29 cellular contexts compared by ENCODE assay signal in the genomic region with DNA sequence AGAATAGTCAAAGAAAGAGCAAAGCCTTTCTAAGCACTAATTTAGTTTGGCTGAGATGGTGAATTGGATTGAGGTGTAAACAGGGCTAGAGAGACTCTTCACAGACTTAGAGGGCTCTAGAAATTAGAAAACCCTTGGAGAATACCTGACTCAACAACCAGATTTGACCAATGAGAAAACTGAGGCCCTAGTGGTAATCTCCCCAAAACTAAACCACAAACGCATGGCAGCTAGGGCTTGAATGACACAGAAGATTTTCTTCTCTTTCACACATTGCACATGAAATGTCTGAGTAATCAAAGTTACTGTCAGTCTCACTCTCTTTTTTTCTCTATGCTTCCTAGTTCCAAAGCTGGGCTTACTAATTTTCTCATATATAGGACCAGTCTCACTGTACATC.
DNase-seq lines count a peak whose midpoint lies in the region; ATAC-seq, FAIRE-seq and TF ChIP-seq lines count a peak whose summit lies in the region.
"Had no signal": no experiment of that assay in that cellular context is flagged by ENCODE, and none has a peak within 500 bp of the region (broad histone marks: within the 10 kb centered on the region; RNA-seq: fewer than 3 reads in every experiment).

No MANE protein-coding gene starts in this region.

- H2AFZ ChIP-seq in ACC112 (ENCODE audit: low read length, unreplicated experiment) (peak overlapping the region; percentile 34), GM23248 (no peak overlapping the region), keratinocyte (ENCODE audit: control insufficient read depth, low read length) (no peak overlapping the region)
- H2AFZ ChIP-seq: GM23338, hepatocyte had no signal

- H3K4me1 Mint-ChIP-seq in activated T-helper 17 cell treated with anti-CD3 and anti-CD28 coated beads, Interleukin-2, amount 50 U/mL, for 72 hours, result no peaks in the 10 kb centered on the region
- H3K4me1 Mint-ChIP-seq: activated CD8-positive, alpha-beta memory T cell treated with anti-CD3 and anti-CD28 coated beads, Interleukin-2, amount 10 ng/mL, durations not matched to agents 7 days and 5 days; stimulated activated naive B cell treated with anti-CD40 and anti-IgM and Interleukin-4, amounts not matched to agents 10 μg/mL and 1 μg/mL and 100 μg/mL, for 72 hours had no signal

- H3K9me3 ChIP-seq in GM23248 (ENCODE audit: low read depth), result no peaks in the 10 kb centered on the region
- no peaks in the 10 kb centered on the region for H3K9me3 ChIP-seq in keratinocyte (ENCODE audit: control insufficient read depth, low read depth, low read length)
- H3K9me3 ChIP-seq: gastroesophageal sphincter, SJCRH30 had no signal

- in situ Hi-C loops in GM23248 (cut with MboI), result no loop called here

- DNase-seq in GM23248 (peak; percentile 20), keratinocyte (ENCODE audit: low read depth, low spot score) (no peak), NCI-H2196 (lab: John Stamatoyannopoulos, UW; ENCODE audit: unreplicated experiment) (no peak), HTR-8/SVneo (ENCODE audit: insufficient read length, low spot score) (no peak), NCI-H1417 treated with DMSO at 0.1 percent for 48 hours (lab: John Stamatoyannopoulos, UW) (no peak)
- DNase-seq: activated CD4-positive, alpha-beta T cell treated with anti-CD3 and anti-CD28 coated beads, Interleukin-2, amount 10 ng/mL, durations not matched to agents 24 days and 14 days; activated CD8-positive, alpha-beta memory T cell treated with anti-CD3 and anti-CD28 coated beads, Interleukin-2, amount 10 ng/mL, durations not matched to agents 7 days and 5 days; activated naive CD4-positive, alpha-beta T cell; activated T-cell treated with anti-CD3 and anti-CD28 coated beads, Interleukin-2, amount 50 U/mL, for 48 hours; amniotic stem cell; C1 segment of cervical spinal cord; COR-L47; DMS79; GDM1; KG1; left cardiac atrium; MM.1S; NCI-H1417; NCI-H345; NCI-H748 treated with DMSO at 0.1 percent for 48 hours; SJCRH30; stimulated activated naive B cell treated with anti-CD40 and anti-IgM and Interleukin-4, amounts not matched to agents 10 μg/mL and 1 μg/mL and 100 μg/mL, for 72 hours had no signal

- H3K4me3 ChIP-seq in ACC112 (ENCODE audit: low read depth, low read length) (no peak overlapping the region), GM23248 (no peak overlapping the region), keratinocyte (ENCODE audit: control insufficient read depth in 2 of 3, extremely low read depth in 1 of 3, insufficient read depth in 2 of 3, low read depth in 1 of 3, low read length in 3 of 3) (no peak overlapping the region)
- H3K4me3 ChIP-seq: gastroesophageal sphincter, GM23338, hepatocyte, SJCRH30 had no signal

- FAIRE-seq in keratinocyte (lab: Jason Lieb, UNC), result peak; percentile 17
- no peak for FAIRE-seq in HTR-8/SVneo (lab: Jason Lieb, UNC)

- no peak overlapping the region for H3K4me3 Mint-ChIP-seq in activated T-helper 17 cell treated with anti-CD3 and anti-CD28 coated beads, Interleukin-2, amount 50 U/mL, for 72 hours
- H3K4me3 Mint-ChIP-seq: activated CD4-positive, alpha-beta T cell treated with anti-CD3 and anti-CD28 coated beads, Interleukin-2, amount 10 ng/mL, durations not matched to agents 24 days and 14 days; activated CD8-positive, alpha-beta memory T cell treated with anti-CD3 and anti-CD28 coated beads, Interleukin-2, amount 10 ng/mL, durations not matched to agents 7 days and 5 days; GM23338; natural killer cell treated with Interleukin-12 subunit alpha and Interleukin-12 subunit beta and Interleukin-15 and Interleukin-18, amount 100 ng/mL, for 72 hours; stimulated activated naive B cell treated with anti-CD40 and anti-IgM and Interleukin-4, amounts not matched to agents 10 μg/mL and 1 μg/mL and 100 μg/mL, for 72 hours had no signal

- peaks cover 3% of the 10 kb centered on the region for H3K9me3 Mint-ChIP-seq in activated T-helper 17 cell treated with anti-CD3 and anti-CD28 coated beads, Interleukin-2, amount 50 U/mL, for 72 hours
- H3K9me3 Mint-ChIP-seq: GM23338; stimulated activated naive B cell treated with anti-CD40 and anti-IgM and Interleukin-4, amounts not matched to agents 10 μg/mL and 1 μg/mL and 100 μg/mL, for 72 hours had no signal

- H3K9me1 ChIP-seq in keratinocyte (ENCODE audit: control insufficient read depth, extremely low read depth, insufficient read depth, low read length), result no peaks in the 10 kb centered on the region

- H3K9me2 ChIP-seq in GM23248 (ENCODE audit: insufficient read depth), result no peaks in the 10 kb centered on the region; the same call in 1 of the 2 replicates

- H3K27ac Mint-ChIP-seq in activated T-helper 17 cell treated with anti-CD3 and anti-CD28 coated beads, Interleukin-2, amount 50 U/mL, for 72 hours, result no peak overlapping the region
- H3K27ac Mint-ChIP-seq: activated CD4-positive, alpha-beta T cell treated with anti-CD3 and anti-CD28 coated beads, Interleukin-2, amount 10 ng/mL, durations not matched to agents 24 days and 14 days; activated CD8-positive, alpha-beta memory T cell treated with anti-CD3 and anti-CD28 coated beads, Interleukin-2, amount 10 ng/mL, durations not matched to agents 7 days and 5 days; GM23338; natural killer cell treated with Interleukin-12 subunit alpha and Interleukin-12 subunit beta and Interleukin-15 and Interleukin-18, amount 100 ng/mL, for 72 hours; stimulated activated naive B cell treated with anti-CD40 and anti-IgM and Interleukin-4, amounts not matched to agents 10 μg/mL and 1 μg/mL and 100 μg/mL, for 72 hours had no signal

- 86 to 93% methylated on average over 1 of the region's 1 CpG for WGBS in GM23248 (ENCODE audit: low coverage in 1 of 2, low lambda C conversion rate in 2 of 2, missing lambda C conversion rate in 2 of 2), 2 experiments

- H3K36me3 ChIP-seq in ACC112 (ENCODE audit: insufficient read depth, low read length), result no peaks in the 10 kb centered on the region
- H3K36me3 ChIP-seq in GM23248 (ENCODE audit: low read depth), result no peaks in the 10 kb centered on the region
- no peaks in the 10 kb centered on the region for H3K36me3 ChIP-seq in keratinocyte (ENCODE audit: control insufficient read depth in 2 of 2, extremely low read depth in 1 of 2, insufficient read depth in 2 of 2, low read length in 2 of 2)
- H3K36me3 ChIP-seq: gastroesophageal sphincter, SJCRH30 had no signal

- H3K4me1 ChIP-seq in ACC112 (ENCODE audit: control insufficient read depth, insufficient read depth, low read length, unreplicated experiment) (peaks cover 61% of the 10 kb centered on the region), GM23248 (ENCODE audit: insufficient read depth) (peaks cover 73% of the 10 kb centered on the region), keratinocyte (ENCODE audit: control insufficient read depth, extremely low read depth, insufficient read depth, low read length) (peaks cover 30% of the 10 kb centered on the region)
- H3K4me1 ChIP-seq: SJCRH30 had no signal

- no peak for TF ChIP-seq CTCF in keratinocyte (optimal IDR thresholded peaks at IDR 0.05 in 1 of 3, IDR thresholded peaks at IDR 0.05 in 1 of 3, conservative IDR thresholded peaks at IDR 0.05 in 1 of 3; ENCODE audit: extremely low read depth in 1 of 3, insufficient read depth in 2 of 3, low read length in 3 of 3)

- H3K79me2 ChIP-seq in ACC112 (ENCODE audit: control insufficient read depth, insufficient read depth, low read length, unreplicated experiment) (no peaks in the 10 kb centered on the region), GM23248 (ENCODE audit: insufficient read depth) (no peaks in the 10 kb centered on the region), keratinocyte (ENCODE audit: control insufficient read depth, insufficient read depth, low read length) (no peaks in the 10 kb centered on the region)
- H3K79me2 ChIP-seq: hepatocyte had no signal

- no peaks in the 10 kb centered on the region for H3K36me3 Mint-ChIP-seq in activated T-helper 17 cell treated with anti-CD3 and anti-CD28 coated beads, Interleukin-2, amount 50 U/mL, for 72 hours (ENCODE audit: low read depth)
- H3K36me3 Mint-ChIP-seq: activated CD8-positive, alpha-beta memory T cell treated with anti-CD3 and anti-CD28 coated beads, Interleukin-2, amount 10 ng/mL, durations not matched to agents 7 days and 5 days; natural killer cell treated with Interleukin-12 subunit alpha and Interleukin-12 subunit beta and Interleukin-15 and Interleukin-18, amount 100 ng/mL, for 72 hours; stimulated activated naive B cell treated with anti-CD40 and anti-IgM and Interleukin-4, amounts not matched to agents 10 μg/mL and 1 μg/mL and 100 μg/mL, for 72 hours had no signal

- H4K20me1 ChIP-seq in GM23248 (ENCODE audit: insufficient read depth), result no peaks in the 10 kb centered on the region
- no peaks in the 10 kb centered on the region for H4K20me1 ChIP-seq in keratinocyte (ENCODE audit: control insufficient read depth, extremely low read depth, insufficient read depth, low read length)

- peaks cover 66% of the 10 kb centered on the region for H3F3A ChIP-seq in GM23248 (ENCODE audit: insufficient read depth)

- ATAC-seq in activated T-helper 17 cell treated with anti-CD3 and anti-CD28 coated beads, Interleukin-2, amount 50 U/mL, for 72 hours (replicated peaks), result peak; percentile 59
- no peak for ATAC-seq in GM19023 (IDR thresholded peaks at IDR 0.05; ENCODE audit: unreplicated experiment)
- ATAC-seq: activated CD8-positive, alpha-beta memory T cell treated with anti-CD3 and anti-CD28 coated beads, Interleukin-2, amount 10 ng/mL, durations not matched to agents 7 days and 5 days; gastroesophageal sphincter; GM23338; left cardiac atrium; natural killer cell treated with Interleukin-12 subunit alpha and Interleukin-12 subunit beta and Interleukin-15 and Interleukin-18, amount 100 ng/mL, for 72 hours; stimulated activated naive B cell treated with anti-CD40 and anti-IgM and Interleukin-4, amounts not matched to agents 10 μg/mL and 1 μg/mL and 100 μg/mL, for 72 hours had no signal

- peak overlapping the region; percentile 94 for H3K27ac ChIP-seq in ACC112 (ENCODE audit: low read depth, low read length)
- H3K27ac ChIP-seq in GM23248, result peak overlapping the region; percentile 80
- H3K27ac ChIP-seq in keratinocyte (ENCODE audit: control insufficient read depth, insufficient read depth, low read length), result no peak overlapping the region
- H3K27ac ChIP-seq: hepatocyte, SJCRH30 had no signal

- H3K27me3 ChIP-seq in ACC112 (ENCODE audit: insufficient read depth, low read length), result no peaks in the 10 kb centered on the region
- no peaks in the 10 kb centered on the region for H3K27me3 ChIP-seq in GM23248 (replicated peaks; ENCODE audit: insufficient read depth)
- H3K27me3 ChIP-seq in keratinocyte (ENCODE audit: control insufficient read depth, extremely low read depth, insufficient read depth, low read length), result no peaks in the 10 kb centered on the region
- H3K27me3 ChIP-seq: gastroesophageal sphincter, hepatocyte, SJCRH30 had no signal

- peaks cover 23% of the 10 kb centered on the region for H3K27me3 Mint-ChIP-seq in activated T-helper 17 cell treated with anti-CD3 and anti-CD28 coated beads, Interleukin-2, amount 50 U/mL, for 72 hours
- H3K27me3 Mint-ChIP-seq: activated CD8-positive, alpha-beta memory T cell treated with anti-CD3 and anti-CD28 coated beads, Interleukin-2, amount 10 ng/mL, durations not matched to agents 7 days and 5 days; natural killer cell treated with Interleukin-12 subunit alpha and Interleukin-12 subunit beta and Interleukin-15 and Interleukin-18, amount 100 ng/mL, for 72 hours; stimulated activated naive B cell treated with anti-CD40 and anti-IgM and Interleukin-4, amounts not matched to agents 10 μg/mL and 1 μg/mL and 100 μg/mL, for 72 hours had no signal

- H3K4me2 ChIP-seq in GM23248 (ENCODE audit: unreplicated experiment) (peak overlapping the region; percentile 61), keratinocyte (ENCODE audit: control insufficient read depth, extremely low read depth, insufficient read depth, low read depth, low read length) (no peak overlapping the region)
- H3K4me2 ChIP-seq: GM23338, hepatocyte had no signal

- dilution Hi-C loops in keratinocyte (cut with MboI; ENCODE audit: extremely low pct_ligation_motif_present, low sequenced_read_pairs), result no loop called here

- no peak overlapping the region for H3K9ac ChIP-seq in GM23248
- H3K9ac ChIP-seq in keratinocyte (ENCODE audit: control insufficient read depth, extremely low read depth, insufficient read depth, low read length), result no peak overlapping the region
